Comparison of ENCODE assay signal across 1 cellular context in genomic region chr13:102773441-102774209, GRCh38.
TF ChIP-seq lines count a peak whose summit lies in the region.

Gene TEX30, minus strand, starts transcription at chr13:102773786. Its CDS starts 3,760 bp downstream, at chr13:102770026.

TF ChIP-seq in HEK293, 187 proteins besides CTCF, POLR2A, EP300 and RAD21 (continued from another document):
- TF ChIP-seq ZNF518A (tag by site-specific recombination; conservative IDR thresholded peaks at IDR 0.05; ENCODE audit: low read depth) (no peak), ZFP69B (tag by site-specific recombination; IDR thresholded peaks at IDR 0.05) (no peak), SP3 (tag by site-specific recombination; IDR thresholded peaks at IDR 0.05) (peak; percentile 20), ZNF157 (tag by site-specific recombination; IDR thresholded peaks at IDR 0.05) (no peak), ZNF214 (tag by site-specific recombination; IDR thresholded peaks at IDR 0.05; ENCODE audit: borderline replicate concordance) (no peak), ZNF280D (tag by site-specific recombination; IDR thresholded peaks at IDR 0.05) (no peak), ZNF610 (tag by site-specific recombination; IDR thresholded peaks at IDR 0.05; ENCODE audit: borderline replicate concordance) (0 out of 2 replicates have a peak, but pooled peaks have one; percentile 57)
TF ChIP-seq in HEK293: peak in this region for 28.
